ENCODE assay signal across 10 cellular contexts in the genomic region with DNA sequence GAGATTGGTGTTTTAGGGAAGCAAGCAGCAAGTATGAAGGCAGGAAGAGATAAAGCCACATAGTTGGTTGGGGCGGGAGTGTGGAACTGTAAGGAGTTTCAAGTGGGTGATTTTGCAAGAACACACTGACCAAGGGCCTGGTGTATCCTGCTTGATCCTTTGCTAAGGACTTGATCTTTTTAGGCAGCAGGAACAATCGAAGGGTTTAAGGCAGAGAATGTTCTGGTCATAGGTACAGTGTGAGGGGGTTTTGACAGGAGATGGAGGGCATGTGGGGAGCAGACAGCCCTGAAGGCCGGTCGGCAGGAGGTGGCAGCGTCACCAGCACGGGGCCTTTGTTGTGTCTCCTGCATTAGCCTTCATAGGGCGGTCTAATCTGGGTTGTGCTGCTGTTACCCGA. TPM values are rescaled to one million over a fixed set of nuclear protein-coding genes. Genes with fewer than 3 reads are reported as not detected.
DNase-seq lines count a peak whose midpoint lies in the region; ATAC-seq and TF ChIP-seq lines count a peak whose summit lies in the region.
"Had no signal": no experiment of that assay in that cellular context is flagged by ENCODE, and none has a peak within 500 bp of the region (broad histone marks: within the 10 kb centered on the region; RNA-seq: fewer than 3 reads in every experiment).

No MANE protein-coding gene starts in this region.

- H3K4me1 Mint-ChIP-seq in T-cell (peaks cover 80 to 86% (median 84%) of the 10 kb centered on the region in 3 donors), osteocyte (ENCODE audit: unreplicated experiment) (peaks cover 46% of the 10 kb centered on the region)

- POLR2A ChIA-PET in T-cell (lab: Charles Lee) = no interaction called here

- TF ChIP-seq CTCF in fibroblast of the aortic adventitia (IDR thresholded peaks at IDR 0.05; ENCODE audit: insufficient read depth, low read length) (no peak), osteocyte (IDR thresholded peaks at IDR 0.05) (no peak)

- CTCF ChIA-PET in T-cell (lab: Charles Lee) = no interaction called here

- H3K4me3 ChIP-seq in fibroblast of the aortic adventitia (ENCODE audit: low read depth, low read length) = no peak overlapping the region

- DNase-seq in GF-D8 (lab: John Stamatoyannopoulos, UW) (peak; percentile 86), T-cell (no peak), fibroblast of the aortic adventitia (ENCODE audit: low read depth) (peak; percentile 68), osteocyte (ENCODE audit: extremely low spot score, unreplicated experiment) (no peak), NCI-H128 (lab: John Stamatoyannopoulos, UW; ENCODE audit: unreplicated experiment) (no peak), NCI-H146 (lab: John Stamatoyannopoulos, UW) (no peak), SIG-M5 treated with dmso at 0.1 percent for 504 hours (lab: John Stamatoyannopoulos, UW; ENCODE audit: unreplicated experiment) (no peak)
- DNase-seq: dermis blood vessel endothelial cell, NCI-H1105 treated with DMSO at 0.1 percent for 48 hours had no signal

- H3K36me3 Mint-ChIP-seq in T-cell = no peaks in the 10 kb centered on the region
- no peaks in the 10 kb centered on the region for H3K36me3 Mint-ChIP-seq in osteocyte (ENCODE audit: unreplicated experiment)

- H3K9me3 Mint-ChIP-seq in T-cell (no peaks in the 10 kb centered on the region), osteocyte (ENCODE audit: unreplicated experiment) (no peaks in the 10 kb centered on the region)

- H3K4me3 Mint-ChIP-seq in T-cell (peak overlapping the region in 1 of 3 donors; percentile 47), osteocyte (ENCODE audit: unreplicated experiment) (no peak overlapping the region)

- peak overlapping the region; percentile 50 to 90 for H3K27ac Mint-ChIP-seq in T-cell
- H3K27ac Mint-ChIP-seq in osteocyte (ENCODE audit: unreplicated experiment) = peak overlapping the region; percentile 70

- H3K27me3 Mint-ChIP-seq in T-cell (no peaks in the 10 kb centered on the region), osteocyte (ENCODE audit: unreplicated experiment) (no peaks in the 10 kb centered on the region)

- ATAC-seq in T-cell (replicated peaks in 1 of 4) = peak in 3 of 4 experiments; percentile 44 to 55 (median 52)
- no peak for ATAC-seq in GM18867 (IDR thresholded peaks at IDR 0.05; ENCODE audit: unreplicated experiment)

RNA-seq across cellular contexts. Expression of a gene that starts 54.7 kb away (rescaled TPM):
- total RNA-seq in T-cell (10 to 100 TPM; 41.6 to 46.8 (median 45.2) TPM), fibroblast of the aortic adventitia (ENCODE audit: low replicate concordance) (17.4 and 38.7 TPM in 2 replicates), osteocyte (35.3 and 36.5 TPM in 2 replicates)

Comparison
In these comparisons a context has a peak if more than half of its experiments do, and no peak if none do; other contexts are left out.
1. DNase-seq: peak in GF-D8 (single experiment) and fibroblast of the aortic adventitia (single experiment); none in T-cell (0 of 34), osteocyte (single experiment), NCI-H128 (single experiment), NCI-H146 (single experiment) and SIG-M5 treated with dmso at 0.1 percent for 504 hours (single experiment).